In the genomic region with DNA sequence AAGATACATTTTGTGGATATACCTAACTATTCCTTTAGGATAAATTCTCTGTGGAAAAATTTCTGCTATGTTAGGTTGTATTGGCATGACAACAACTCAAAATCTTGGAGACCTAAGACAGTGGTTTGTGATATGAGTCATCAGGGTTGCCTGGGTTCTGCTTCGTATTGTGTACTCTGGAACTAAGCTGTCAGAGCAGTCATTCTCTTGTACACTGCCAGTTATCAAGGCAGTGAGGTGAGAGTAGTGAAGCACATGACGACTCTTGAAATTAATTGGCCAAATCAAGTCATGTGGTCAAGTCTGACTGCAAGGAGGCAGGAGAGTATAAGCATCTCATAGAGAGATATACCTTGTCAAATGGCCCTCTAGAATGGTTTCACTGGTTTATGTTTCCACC, we compare ENCODE assay signal across 9 cellular contexts.
DNase-seq lines count a peak whose midpoint lies in the region; ATAC-seq and TF ChIP-seq lines count a peak whose summit lies in the region.
"Had no signal": no experiment of that assay in that cellular context is flagged by ENCODE, and none has a peak within 500 bp of the region (broad histone marks: within the 10 kb centered on the region; RNA-seq: fewer than 3 reads in every experiment).

No MANE protein-coding gene starts in this region.

- no peaks in the 10 kb centered on the region for H3F3A ChIP-seq in smooth muscle cell (ENCODE audit: low read depth)

- no peak overlapping the region for H3K4me2 ChIP-seq in smooth muscle cell

- no peaks in the 10 kb centered on the region for H3K36me3 ChIP-seq in smooth muscle cell (ENCODE audit: low read depth)
- no peaks in the 10 kb centered on the region for H3K36me3 ChIP-seq in heart left ventricle

- TF ChIP-seq POLR2A in heart left ventricle (IDR thresholded peaks at IDR 0.05) = no peak

- TF ChIP-seq CTCF in smooth muscle cell (IDR thresholded peaks at IDR 0.05; ENCODE audit: borderline replicate concordance, insufficient read depth, poor library complexity, severe bottlenecking) (no peak), heart left ventricle (IDR thresholded peaks at IDR 0.05) (no peak)

- H3K36me3 Mint-ChIP-seq in activated T-cell treated with anti-CD3 and anti-CD28 coated beads, Interleukin-2, amount 50 U/mL, for 4 hours (ENCODE audit: insufficient read depth) = no peaks in the 10 kb centered on the region
- H3K36me3 Mint-ChIP-seq: naive B cell had no signal

- H3K4me3 Mint-ChIP-seq in activated T-cell treated with anti-CD3 and anti-CD28 coated beads, Interleukin-2, amount 50 U/mL, for 4 hours = no peak overlapping the region
- H3K4me3 Mint-ChIP-seq: naive B cell had no signal

- 40% methylated on average over 2 of the region's 2 CpGs for WGBS in smooth muscle cell (ENCODE audit: low lambda C conversion rate)
- 47 to 52% (median 50%) methylated on average over 2 of the region's 2 CpGs for WGBS in heart left ventricle, 4 donors

- no peaks in the 10 kb centered on the region for H3K27me3 Mint-ChIP-seq in activated T-cell treated with anti-CD3 and anti-CD28 coated beads, Interleukin-2, amount 50 U/mL, for 4 hours (ENCODE audit: low read depth)
- H3K27me3 Mint-ChIP-seq: naive B cell had no signal

- H3K9me3 Mint-ChIP-seq in activated T-cell treated with anti-CD3 and anti-CD28 coated beads, Interleukin-2, amount 50 U/mL, for 4 hours = no peaks in the 10 kb centered on the region

- peak; percentile 21 to 37 for ATAC-seq in activated T-cell treated with anti-CD3 and anti-CD28 coated beads, Interleukin-2, amount 50 U/mL, for 4 hours
- ATAC-seq in HG03342 (IDR thresholded peaks at IDR 0.05; ENCODE audit: unreplicated experiment) = peak; percentile 93
- ATAC-seq in heart left ventricle = no peak

- H3K4me1 Mint-ChIP-seq in activated T-cell treated with anti-CD3 and anti-CD28 coated beads, Interleukin-2, amount 50 U/mL, for 4 hours (ENCODE audit: low read depth) = no peaks in the 10 kb centered on the region
- H3K4me1 Mint-ChIP-seq: naive B cell had no signal

- H3K27me3 ChIP-seq in smooth muscle cell (ENCODE audit: low read depth) = no peaks in the 10 kb centered on the region
- H3K27me3 ChIP-seq in heart left ventricle = no peaks in the 10 kb centered on the region

- no peaks in the 10 kb centered on the region for H3K4me1 ChIP-seq in smooth muscle cell (ENCODE audit: low read depth)
- no peaks in the 10 kb centered on the region for H3K4me1 ChIP-seq in heart left ventricle

- H2AFZ ChIP-seq in smooth muscle cell (ENCODE audit: low read depth) = no peak overlapping the region

- intact Hi-C loops in heart left ventricle (cut with DNase I) = no loop called here

- peak overlapping the region; percentile 69 for H3K27ac ChIP-seq in smooth muscle cell (ENCODE audit: low read depth)
- no peak overlapping the region for H3K27ac ChIP-seq in heart left ventricle

- peak overlapping the region; percentile 29 for H3K9ac ChIP-seq in smooth muscle cell (ENCODE audit: low read depth)

- H3K79me2 ChIP-seq in smooth muscle cell (ENCODE audit: low read depth) = no peaks in the 10 kb centered on the region

- H3K9me3 ChIP-seq in smooth muscle cell (replicated peaks; ENCODE audit: low read depth) (no peaks in the 10 kb centered on the region), heart left ventricle (no peaks in the 10 kb centered on the region)

- DNase-seq in activated T-cell treated with anti-CD3 and anti-CD28 coated beads, Interleukin-2, amount 50 U/mL, for 4 hours = no peak
- DNase-seq in activated T-cell treated with anti-CD3 and anti-CD28 coated beads for 4 hours (no peak), amniotic stem cell (lab: John Stamatoyannopoulos, UW) (peak; percentile 3), smooth muscle cell (lab: John Stamatoyannopoulos, UW; ENCODE audit: unreplicated experiment) (no peak), GOT3 (lab: John Stamatoyannopoulos, UW) (no peak), heart left ventricle (no peak)
- DNase-seq in activated CD4-positive, alpha-beta T cell treated with anti-CD3 and anti-CD28 coated beads for 1 hour = no peak
- DNase-seq: naive B cell had no signal

- no peaks in the 10 kb centered on the region for H4K20me1 ChIP-seq in smooth muscle cell (ENCODE audit: low read depth)

- H3K4me3 ChIP-seq in smooth muscle cell (no peak overlapping the region), heart left ventricle (no peak overlapping the region)

Comparison
In these comparisons a context has a peak if more than half of its experiments do, and no peak if none do; other contexts are left out.
1. ATAC-seq: peak in activated T-cell treated with anti-CD3 and anti-CD28 coated beads, Interleukin-2, amount 50 U/mL, for 4 hours (2 of 2) and HG03342 (single experiment); none in heart left ventricle (0 of 4).